In genomic region chr15:41775651-41776050, GRCh38 we compare ENCODE assay signal across 8 cellular contexts. TPM values are rescaled to one million over a fixed set of nuclear protein-coding genes. Genes with fewer than 3 reads are reported as not detected.
A peak's percentile ranks its signal among the peaks of the same experiment; 100 is the strongest.
DNase-seq lines count a peak whose midpoint lies in the region; ATAC-seq and TF ChIP-seq lines count a peak whose summit lies in the region.

No MANE protein-coding gene starts in this region.

- H3K4me3 Mint-ChIP-seq in activated CD8-positive, alpha-beta memory T cell treated with anti-CD3 and anti-CD28 coated beads, Interleukin-2, amount 10 ng/mL, durations not matched to agents 7 days and 5 days = peak overlapping the region; percentile 91
- H3K4me3 Mint-ChIP-seq in immature natural killer cell = peak overlapping the region; percentile 92 to 97 (median 95)

- no peak for TF ChIP-seq CTCF in testis (IDR thresholded peaks at IDR 0.05)

- no peaks in the 10 kb centered on the region for H3K36me3 ChIP-seq in testis (ENCODE audit: low read depth, missing control alignments)

- H3K4me3 ChIP-seq in testis = peak overlapping the region; percentile 79 to 92

- H3K9me3 ChIP-seq in testis = no peaks in the 10 kb centered on the region

- no peak for TF ChIP-seq POLR2A in testis (IDR thresholded peaks at IDR 0.05)

- DNase-seq in activated CD8-positive, alpha-beta memory T cell treated with anti-CD3 and anti-CD28 coated beads, Interleukin-2, amount 10 ng/mL, durations not matched to agents 7 days and 5 days = no peak
- no peak for DNase-seq in activated CD8-positive, alpha-beta memory T cell treated with anti-CD3 and anti-CD28 coated beads for 24 hours
- no peak for DNase-seq in activated naive CD4-positive, alpha-beta T cell treated with anti-CD3 and anti-CD28 coated beads, Interleukin-2, amount 50 U/mL, for 72 hours (ENCODE audit: low spot score in 2 of 2)
- no peak for DNase-seq in immature natural killer cell
- DNase-seq in testis = peak; percentile 47
- no peak for DNase-seq in NCI-H2196 (lab: John Stamatoyannopoulos, UW; ENCODE audit: unreplicated experiment)
- DNase-seq in T1000 (lab: John Stamatoyannopoulos, UW) = no peak

- CTCF ChIA-PET in activated CD8-positive, alpha-beta memory T cell treated with anti-CD3 and anti-CD28 coated beads, Interleukin-2, amount 10 ng/mL, durations not matched to agents 7 days and 5 days (lab: Charles Lee) = interaction anchor here (0.8 to 11.4 kb wide), 8 partner anchors 9 to 160 kb away, joined by 3 to 247 read pairs (median 50); no protein-coding TSS in a partner anchor

- no peaks in the 10 kb centered on the region for H3K36me3 Mint-ChIP-seq in activated CD8-positive, alpha-beta memory T cell treated with anti-CD3 and anti-CD28 coated beads, Interleukin-2, amount 10 ng/mL, durations not matched to agents 7 days and 5 days
- H3K36me3 Mint-ChIP-seq in activated naive CD4-positive, alpha-beta T cell treated with anti-CD3 and anti-CD28 coated beads, Interleukin-2, amount 50 U/mL, for 72 hours = no peaks in the 10 kb centered on the region
- H3K36me3 Mint-ChIP-seq in immature natural killer cell = no peaks in the 10 kb centered on the region

- no peaks in the 10 kb centered on the region for H3K9me3 Mint-ChIP-seq in activated CD8-positive, alpha-beta memory T cell treated with anti-CD3 and anti-CD28 coated beads, Interleukin-2, amount 10 ng/mL, durations not matched to agents 7 days and 5 days (ENCODE audit: low read depth)
- H3K9me3 Mint-ChIP-seq in activated naive CD4-positive, alpha-beta T cell treated with anti-CD3 and anti-CD28 coated beads, Interleukin-2, amount 50 U/mL, for 72 hours = no peaks in the 10 kb centered on the region
- no peaks in the 10 kb centered on the region for H3K9me3 Mint-ChIP-seq in immature natural killer cell

- H3K4me1 Mint-ChIP-seq in activated CD8-positive, alpha-beta memory T cell treated with anti-CD3 and anti-CD28 coated beads, Interleukin-2, amount 10 ng/mL, durations not matched to agents 7 days and 5 days = peaks cover 68% of the 10 kb centered on the region
- peaks cover 69 to 81% of the 10 kb centered on the region in 2 donors for H3K4me1 Mint-ChIP-seq in immature natural killer cell

- no peak overlapping the region for H3K27ac Mint-ChIP-seq in activated CD8-positive, alpha-beta memory T cell treated with anti-CD3 and anti-CD28 coated beads, Interleukin-2, amount 10 ng/mL, durations not matched to agents 7 days and 5 days
- peak overlapping the region; percentile 87 to 95 for H3K27ac Mint-ChIP-seq in activated naive CD4-positive, alpha-beta T cell treated with anti-CD3 and anti-CD28 coated beads, Interleukin-2, amount 50 U/mL, for 72 hours
- H3K27ac Mint-ChIP-seq in immature natural killer cell = peak overlapping the region in 5 of 6 donors; percentile 30 to 98 (median 95)

- H3K27me3 Mint-ChIP-seq in activated CD8-positive, alpha-beta memory T cell treated with anti-CD3 and anti-CD28 coated beads, Interleukin-2, amount 10 ng/mL, durations not matched to agents 7 days and 5 days = no peaks in the 10 kb centered on the region
- H3K27me3 Mint-ChIP-seq in immature natural killer cell (ENCODE audit: low read depth in 3 of 3) = peaks cover 4 to 13% (median 5%) of the 10 kb centered on the region in 3 donors

- 7 to 11% methylated on average over 2 of the region's 2 CpGs for WGBS in testis, 2 donors

- peaks cover 65% of the 10 kb centered on the region for H3K4me1 ChIP-seq in testis

- H3K27ac ChIP-seq in testis = peak overlapping the region; percentile 85 to 87

- ATAC-seq in activated CD8-positive, alpha-beta memory T cell treated with anti-CD3 and anti-CD28 coated beads, Interleukin-2, amount 10 ng/mL, durations not matched to agents 7 days and 5 days = no peak
- no peak for ATAC-seq in activated naive CD4-positive, alpha-beta T cell treated with anti-CD3 and anti-CD28 coated beads, Interleukin-2, amount 50 U/mL, for 72 hours
- no peak for ATAC-seq in HG02571 (IDR thresholded peaks at IDR 0.05; ENCODE audit: unreplicated experiment)

- no peaks in the 10 kb centered on the region for H3K27me3 ChIP-seq in testis

- intact Hi-C loops in testis (cut with DNase I; ENCODE audit: low total_unique reads) = no loop called here

RNA-seq across cellular contexts. Expression of gene MAPKBP1, which starts 1.4 kb away (rescaled TPM):
- 10 to 100 TPM; 24.7 to 33.1 TPM for total RNA-seq in activated CD8-positive, alpha-beta memory T cell treated with anti-CD3 and anti-CD28 coated beads, Interleukin-2, amount 10 ng/mL, durations not matched to agents 7 days and 5 days
- 10 to 100 TPM; 31.0 to 31.3 TPM for total RNA-seq in activated naive CD4-positive, alpha-beta T cell treated with anti-CD3 and anti-CD28 coated beads, Interleukin-2, amount 50 U/mL, for 72 hours
- polyA plus RNA-seq in immature natural killer cell (1 to 10 TPM; 1.8 to 7.2 (median 3.6) TPM), testis (ENCODE audit: insufficient read depth, low read depth, low replicate concordance) (76.2 TPM)
- total RNA-seq in testis = 100 to 1,000 TPM; 156 to 159 TPM

RNA-seq across cellular contexts. Expression of gene JMJD7, which starts 52.2 kb away (rescaled TPM):
- total RNA-seq in activated CD8-positive, alpha-beta memory T cell treated with anti-CD3 and anti-CD28 coated beads, Interleukin-2, amount 10 ng/mL, durations not matched to agents 7 days and 5 days = 10 to 100 TPM; 12.0 to 21.9 TPM
- total RNA-seq in activated naive CD4-positive, alpha-beta T cell treated with anti-CD3 and anti-CD28 coated beads, Interleukin-2, amount 50 U/mL, for 72 hours = 10 to 100 TPM; 13.5 to 17.7 TPM
- polyA plus RNA-seq in immature natural killer cell (10 to 100 TPM; 20.6 to 57.4 (median 23.6) TPM), testis (ENCODE audit: insufficient read depth, low read depth, low replicate concordance) (10.5 TPM)
- 10 to 100 TPM; 18.6 to 21.6 TPM for total RNA-seq in testis

Comparison
In these comparisons a context has a peak if more than half of its experiments do, and no peak if none do; other contexts are left out.
1. RNA of gene MAPKBP1, which starts 1.4 kb away (total RNA-seq): 156 to 159 TPM in testis; 24.7 to 33.1 TPM in activated CD8-positive, alpha-beta memory T cell treated with anti-CD3 and anti-CD28 coated beads, Interleukin-2, amount 10 ng/mL, durations not matched to agents 7 days and 5 days and 31.0 to 31.3 TPM in activated naive CD4-positive, alpha-beta T cell treated with anti-CD3 and anti-CD28 coated beads, Interleukin-2, amount 50 U/mL, for 72 hours; every median in the first group is over 4 times any median in the second.